ENCODE assay signal across 12 cellular contexts in genomic region chr1:109930252-109930993, GRCh38. TPM values are rescaled to one million over a fixed set of nuclear protein-coding genes. Genes with fewer than 3 reads are reported as not detected.
DNase-seq lines count a peak whose midpoint lies in the region; ATAC-seq and TF ChIP-seq lines count a peak whose summit lies in the region.
"Had no signal": no experiment of that assay in that cellular context is flagged by ENCODE, and none has a peak within 500 bp of the region (broad histone marks: within the 10 kb centered on the region; RNA-seq: fewer than 3 reads in every experiment).

No MANE protein-coding gene starts in this region.

- H3K4me1 Mint-ChIP-seq in activated CD8-positive, alpha-beta memory T cell treated with anti-CD3 and anti-CD28 coated beads, Interleukin-2, amount 10 ng/mL, durations not matched to agents 7 days and 5 days: peaks cover 24% of the 10 kb centered on the region
- H3K4me1 Mint-ChIP-seq in CD8-positive, alpha-beta T cell (ENCODE audit: low read depth): peaks cover 2% of the 10 kb centered on the region

- H3K4me3 ChIP-seq in Peyer's patch (no peak overlapping the region), skeletal muscle tissue (ENCODE audit: low read length in 3 of 3) (no peak overlapping the region)
- H3K4me3 ChIP-seq in CD8-positive, alpha-beta T cell (ENCODE audit: low read depth, low read length): no peak overlapping the region

- no peaks in the 10 kb centered on the region for H3K9me3 ChIP-seq in Peyer's patch
- no peaks in the 10 kb centered on the region for H3K9me3 ChIP-seq in skeletal muscle tissue (ENCODE audit: control insufficient read depth in 3 of 3, low read length in 3 of 3)
- no peaks in the 10 kb centered on the region for H3K9me3 ChIP-seq in CD8-positive, alpha-beta T cell (ENCODE audit: low read length)

- H3K27me3 ChIP-seq in Peyer's patch (no peaks in the 10 kb centered on the region), layer of hippocampus (ENCODE audit: control insufficient read depth, insufficient read depth, low read length) (no peaks in the 10 kb centered on the region), skeletal muscle tissue (ENCODE audit: control insufficient read depth in 3 of 3, insufficient read depth in 3 of 3, low read length in 3 of 3) (no peaks in the 10 kb centered on the region)
- no peaks in the 10 kb centered on the region for H3K27me3 ChIP-seq in CD8-positive, alpha-beta T cell (ENCODE audit: insufficient read depth, low read length)

- no peak overlapping the region for H3K27ac Mint-ChIP-seq in activated CD8-positive, alpha-beta memory T cell treated with anti-CD3 and anti-CD28 coated beads, Interleukin-2, amount 10 ng/mL, durations not matched to agents 7 days and 5 days
- H3K27ac Mint-ChIP-seq in CD8-positive, alpha-beta T cell: no peak overlapping the region
- H3K27ac Mint-ChIP-seq: activated CD8-positive, alpha-beta T cell treated with anti-CD3 and anti-CD28 coated beads, Interleukin-2, amount 10 ng/mL, durations not matched to agents 7 days and 5 days had no signal

- TF ChIP-seq CTCF in GM10248 (IDR thresholded peaks at IDR 0.05; ENCODE audit: control extremely low read depth, extremely low read depth, low read depth, missing control alignments) (peak; percentile 9), Peyer's patch (IDR thresholded peaks at IDR 0.05) (no peak)
- no peak for TF ChIP-seq CTCF in CD8-positive, alpha-beta T cell (IDR thresholded peaks at IDR 0.05)

- peaks cover 0 to 71% (median 10%) of the 10 kb centered on the region in 4 donors for H3K4me1 ChIP-seq in Peyer's patch
- peaks cover 54 to 62% (median 57%) of the 10 kb centered on the region in 3 donors for H3K4me1 ChIP-seq in skeletal muscle tissue (ENCODE audit: control insufficient read depth in 3 of 3, insufficient read depth in 3 of 3, low read length in 3 of 3)
- H3K4me1 ChIP-seq in CD8-positive, alpha-beta T cell (ENCODE audit: insufficient read depth, low read length): no peaks in the 10 kb centered on the region

- POLR2A ChIA-PET in GM10248 (lab: Yijun Ruan, JAX): no interaction called here
- POLR2A ChIA-PET in CD8-positive, alpha-beta T cell (lab: Charles Lee): no interaction called here

- H3K9ac ChIP-seq in skeletal muscle tissue (ENCODE audit: low read depth in 1 of 3, low read length in 3 of 3): peak overlapping the region in 1 of 3 donors; percentile 3

- intact Hi-C loops in CD8-positive, alpha-beta T cell (cut with DNase I, micrococcal nuclease): no loop called here

- TF ChIP-seq POLR2A in Peyer's patch (IDR thresholded peaks at IDR 0.05): no peak

- peaks cover 29% of the 10 kb centered on the region for H3K36me3 Mint-ChIP-seq in activated CD8-positive, alpha-beta memory T cell treated with anti-CD3 and anti-CD28 coated beads, Interleukin-2, amount 10 ng/mL, durations not matched to agents 7 days and 5 days
- peaks cover 21% of the 10 kb centered on the region for H3K36me3 Mint-ChIP-seq in CD8-positive, alpha-beta T cell

- no peak for ATAC-seq in GM21447 (IDR thresholded peaks at IDR 0.05; ENCODE audit: unreplicated experiment)
- no peak for ATAC-seq in activated CD8-positive, alpha-beta memory T cell treated with anti-CD3 and anti-CD28 coated beads, Interleukin-2, amount 10 ng/mL, durations not matched to agents 7 days and 5 days
- no peak for ATAC-seq in CD8-positive, alpha-beta T cell
- ATAC-seq: activated CD8-positive, alpha-beta T cell treated with anti-CD3 and anti-CD28 coated beads, Interleukin-2, amount 10 ng/mL, durations not matched to agents 7 days and 5 days had no signal

- H3K36me3 ChIP-seq in Peyer's patch: peaks cover 0 to 32% (median 0%) of the 10 kb centered on the region in 3 donors
- peaks cover 32 to 35% (median 34%) of the 10 kb centered on the region in 3 donors for H3K36me3 ChIP-seq in skeletal muscle tissue (ENCODE audit: control insufficient read depth in 3 of 3, insufficient read depth in 3 of 3, low read length in 3 of 3)
- no peaks in the 10 kb centered on the region for H3K36me3 ChIP-seq in CD8-positive, alpha-beta T cell (ENCODE audit: insufficient read depth, low read length)

- CTCF ChIA-PET in GM10248 (lab: Yijun Ruan, JAX): interaction anchor here (1.2 to 1.9 kb wide), 2 partner anchors 8 to 384 kb away, joined by 3 to 5 read pairs; no protein-coding TSS in a partner anchor
- CTCF ChIA-PET in activated CD8-positive, alpha-beta memory T cell treated with anti-CD3 and anti-CD28 coated beads, Interleukin-2, amount 10 ng/mL, durations not matched to agents 7 days and 5 days (lab: Charles Lee): interaction anchor here (0.7 to 2.8 kb wide), 7 partner anchors 7 to 381 kb away, joined by 3 to 10 read pairs (median 3); no protein-coding TSS in a partner anchor
- CTCF ChIA-PET in CD8-positive, alpha-beta T cell (lab: Charles Lee): no interaction called here

- no peak overlapping the region for H3K4me3 Mint-ChIP-seq in activated CD8-positive, alpha-beta memory T cell treated with anti-CD3 and anti-CD28 coated beads, Interleukin-2, amount 10 ng/mL, durations not matched to agents 7 days and 5 days
- H3K4me3 Mint-ChIP-seq in CD8-positive, alpha-beta T cell: no peak overlapping the region
- H3K4me3 Mint-ChIP-seq: activated CD8-positive, alpha-beta T cell treated with anti-CD3 and anti-CD28 coated beads, Interleukin-2, amount 10 ng/mL, durations not matched to agents 7 days and 5 days; activated naive CD8-positive, alpha-beta T cell treated with anti-CD3 and anti-CD28 coated beads, Interleukin-2, amount 10 ng/mL, durations not matched to agents 7 days and 5 days; CD4-positive, CD25-positive, alpha-beta regulatory T cell; stimulated activated naive CD8-positive, alpha-beta T cell treated with anti-CD3 and anti-CD28 coated beads, Interleukin-15, amount 100 ng/mL, for 72 hours had no signal

- DNase-seq in GM10248 (ENCODE audit: extremely low spot score) (no peak), Peyer's patch (no peak), germinal center (ENCODE audit: low spot score) (no peak)
- no peak for DNase-seq in activated CD8-positive, alpha-beta memory T cell treated with anti-CD3 and anti-CD28 coated beads, Interleukin-2, amount 10 ng/mL, durations not matched to agents 7 days and 5 days
- DNase-seq in CD8-positive, alpha-beta T cell: no peak
- DNase-seq: activated CD8-positive, alpha-beta T cell treated with anti-CD3 and anti-CD28 coated beads, Interleukin-2, amount 10 ng/mL, durations not matched to agents 7 days and 5 days; activated naive CD8-positive, alpha-beta T cell treated with anti-CD3 and anti-CD28 coated beads, Interleukin-2, amount 10 ng/mL, durations not matched to agents 7 days and 5 days; CD4-positive, CD25-positive, alpha-beta regulatory T cell; stimulated activated naive CD8-positive, alpha-beta T cell treated with anti-CD3 and anti-CD28 coated beads, Interleukin-15, amount 100 ng/mL, for 72 hours had no signal

- peak overlapping the region; percentile 49 to 78 (median 68) for H3K27ac ChIP-seq in Peyer's patch
- peak overlapping the region; percentile 40 for H3K27ac ChIP-seq in layer of hippocampus (ENCODE audit: low read depth, low read length)
- H3K27ac ChIP-seq in skeletal muscle tissue (ENCODE audit: low read depth, low read length): peak overlapping the region; percentile 29
- no peak overlapping the region for H3K27ac ChIP-seq in CD8-positive, alpha-beta T cell (ENCODE audit: low read depth, low read length)

- H3K27me3 Mint-ChIP-seq in activated CD8-positive, alpha-beta memory T cell treated with anti-CD3 and anti-CD28 coated beads, Interleukin-2, amount 10 ng/mL, durations not matched to agents 7 days and 5 days: peaks cover 3% of the 10 kb centered on the region
- no peaks in the 10 kb centered on the region for H3K27me3 Mint-ChIP-seq in CD8-positive, alpha-beta T cell (ENCODE audit: low read depth)
- H3K27me3 Mint-ChIP-seq: stimulated activated naive CD8-positive, alpha-beta T cell treated with anti-CD3 and anti-CD28 coated beads, Interleukin-15, amount 100 ng/mL, for 72 hours had no signal

- no peaks in the 10 kb centered on the region for H3K9me3 Mint-ChIP-seq in activated CD8-positive, alpha-beta memory T cell treated with anti-CD3 and anti-CD28 coated beads, Interleukin-2, amount 10 ng/mL, durations not matched to agents 7 days and 5 days (ENCODE audit: low read depth)
- no peaks in the 10 kb centered on the region for H3K9me3 Mint-ChIP-seq in CD8-positive, alpha-beta T cell
- H3K9me3 Mint-ChIP-seq: CD4-positive, CD25-positive, alpha-beta regulatory T cell had no signal

RNA-seq across cellular contexts. Expression of gene CSF1, which starts 19.8 kb away (rescaled TPM):
- 10 to 100 TPM in 3 of 4 donors, 1 to 10 TPM in 1; 8.9 to 49.5 (median 26.6) TPM for total RNA-seq in Peyer's patch
- 7.3 TPM for total RNA-seq in skeletal muscle tissue
- total RNA-seq in activated CD8-positive, alpha-beta memory T cell treated with anti-CD3 and anti-CD28 coated beads, Interleukin-2, amount 10 ng/mL, durations not matched to agents 7 days and 5 days: 100 to 1,000 TPM in 1 of 2 experiments, 10 to 100 TPM in 1; 77.6 to 143 TPM
- 1 to 10 TPM; 5.6 to 5.8 TPM for total RNA-seq in CD8-positive, alpha-beta T cell

RNA-seq across cellular contexts. Expression of gene AHCYL1, which starts 54.1 kb away (rescaled TPM):
- total RNA-seq in Peyer's patch: 10 to 100 TPM; 51.2 to 96.4 (median 80.9) TPM
- total RNA-seq in skeletal muscle tissue: 21.9 TPM
- 10 to 100 TPM; 67.6 to 70.0 TPM for total RNA-seq in activated CD8-positive, alpha-beta memory T cell treated with anti-CD3 and anti-CD28 coated beads, Interleukin-2, amount 10 ng/mL, durations not matched to agents 7 days and 5 days
- total RNA-seq in CD8-positive, alpha-beta T cell: 1 to 10 TPM; 5.3 to 5.5 TPM
